ENCODE assay signal across 1 cellular context in the genomic region with DNA sequence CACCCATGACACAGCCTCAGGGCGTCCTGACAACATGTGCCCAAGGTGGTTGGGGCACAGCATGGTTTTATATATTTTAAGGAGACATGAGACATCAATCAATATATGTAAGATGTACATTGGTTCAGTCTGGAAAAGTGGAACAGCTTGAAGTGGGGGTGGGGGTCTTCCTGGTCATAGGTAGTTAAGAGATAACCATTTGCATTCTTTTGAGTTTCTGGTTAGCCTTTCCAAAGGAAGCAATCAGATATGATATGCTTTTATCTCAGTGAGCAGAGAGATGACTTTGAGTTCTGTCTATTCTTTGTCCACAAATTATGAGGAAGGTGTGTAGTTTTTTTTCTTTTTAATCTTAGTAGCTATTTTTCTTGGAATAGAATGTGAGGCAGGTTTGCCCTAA.
A peak's percentile ranks its signal among the peaks of the same experiment; 100 is the strongest.
TF ChIP-seq lines count a peak whose summit lies in the region.

No MANE protein-coding gene starts in this region.

TF ChIP-seq in K562, 482 proteins besides CTCF, POLR2A, EP300 and RAD21 (continued from another document and continues in another):
- TF ChIP-seq, protein P1, sequence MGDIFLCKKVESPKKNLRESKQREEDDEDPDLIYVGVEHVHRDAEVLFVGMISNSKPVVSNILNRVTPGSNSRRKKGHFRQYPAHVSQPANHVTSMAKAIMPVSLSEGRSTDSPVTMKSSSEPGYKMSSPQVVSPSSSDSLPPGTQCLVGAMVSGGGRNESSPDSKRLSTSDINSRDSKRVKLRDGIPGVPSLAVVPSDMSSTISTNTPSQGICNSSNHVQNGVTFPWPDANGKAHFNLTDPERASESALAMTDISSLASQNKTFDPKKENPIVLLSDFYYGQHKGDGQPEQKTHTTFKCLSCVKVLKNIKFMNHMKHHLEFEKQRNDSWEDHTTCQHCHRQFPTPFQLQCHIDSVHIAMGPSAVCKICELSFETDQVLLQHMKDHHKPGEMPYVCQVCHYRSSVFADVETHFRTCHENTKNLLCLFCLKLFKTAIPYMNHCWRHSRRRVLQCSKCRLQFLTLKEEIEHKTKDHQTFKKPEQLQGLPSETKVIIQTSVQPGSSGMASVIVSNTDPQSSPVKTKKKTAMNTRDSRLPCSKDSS (IDR thresholded peaks at IDR 0.05; ENCODE audit: low read depth, partially characterized antibody), result no peak
- TF ChIP-seq, protein P2, sequence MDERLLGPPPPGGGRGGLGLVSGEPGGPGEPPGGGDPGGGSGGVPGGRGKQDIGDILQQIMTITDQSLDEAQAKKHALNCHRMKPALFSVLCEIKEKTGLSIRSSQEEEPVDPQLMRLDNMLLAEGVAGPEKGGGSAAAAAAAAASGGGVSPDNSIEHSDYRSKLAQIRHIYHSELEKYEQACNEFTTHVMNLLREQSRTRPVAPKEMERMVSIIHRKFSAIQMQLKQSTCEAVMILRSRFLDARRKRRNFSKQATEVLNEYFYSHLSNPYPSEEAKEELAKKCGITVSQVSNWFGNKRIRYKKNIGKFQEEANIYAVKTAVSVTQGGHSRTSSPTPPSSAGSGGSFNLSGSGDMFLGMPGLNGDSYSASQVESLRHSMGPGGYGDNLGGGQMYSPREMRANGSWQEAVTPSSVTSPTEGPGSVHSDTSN (CRISPR knock-in tag; IDR thresholded peaks at IDR 0.05; ENCODE audit: low read depth), result no peak
- TF ChIP-seq, protein P2 (tag; conservative IDR thresholded peaks at IDR 0.05; ENCODE audit: low read depth), result no peak
- TF ChIP-seq MED1 (CRISPR knock-in tag; IDR thresholded peaks at IDR 0.05; ENCODE audit: borderline replicate concordance) (no peak), ZFP36 (IDR thresholded peaks at IDR 0.05; ENCODE audit: low read depth, low read length, partially characterized antibody) (no peak), TAL1 (IDR thresholded peaks at IDR 0.05) (peak; percentile 61; the same call in 1 of the 2 replicates), RBFOX2 (IDR thresholded peaks at IDR 0.05; ENCODE audit: low read depth, low read length) (no peak), HNRNPK (IDR thresholded peaks at IDR 0.05; ENCODE audit: low read depth, low read length, poor library complexity, severe bottlenecking) (no peak), ZNF140 (CRISPR knock-in tag; IDR thresholded peaks at IDR 0.05) (no peak), ZC3H11A (IDR thresholded peaks at IDR 0.05; ENCODE audit: low read depth, low read length) (no peak), FOXM1 (IDR thresholded peaks at IDR 0.05; ENCODE audit: low read depth) (no peak), FOXM1 (CRISPR knock-in tag; IDR thresholded peaks at IDR 0.05; ENCODE audit: low read depth) (no peak), JUNB (CRISPR knock-in tag; conservative IDR thresholded peaks at IDR 0.05) (no peak), MAFF (IDR thresholded peaks at IDR 0.05; ENCODE audit: low read length) (no peak; the same call in 1 of the 2 replicates), SUPT5H (IDR thresholded peaks at IDR 0.05) (no peak), ZNF41 (CRISPR knock-in tag; conservative IDR thresholded peaks at IDR 0.05) (no peak), ZNF699 (CRISPR knock-in tag; IDR thresholded peaks at IDR 0.05; ENCODE audit: insufficient replicate concordance) (no peak), TCF7 (IDR thresholded peaks at IDR 0.05; ENCODE audit: borderline replicate concordance) (no peak), TCF3 (CRISPR knock-in tag; IDR thresholded peaks at IDR 0.05) (peak; percentile 36; the same call in 1 of the 2 replicates), PCBP2 (IDR thresholded peaks at IDR 0.05; ENCODE audit: low read depth, low read length, poor library complexity, severe bottlenecking) (no peak)
- TF ChIP-seq, protein P3, sequence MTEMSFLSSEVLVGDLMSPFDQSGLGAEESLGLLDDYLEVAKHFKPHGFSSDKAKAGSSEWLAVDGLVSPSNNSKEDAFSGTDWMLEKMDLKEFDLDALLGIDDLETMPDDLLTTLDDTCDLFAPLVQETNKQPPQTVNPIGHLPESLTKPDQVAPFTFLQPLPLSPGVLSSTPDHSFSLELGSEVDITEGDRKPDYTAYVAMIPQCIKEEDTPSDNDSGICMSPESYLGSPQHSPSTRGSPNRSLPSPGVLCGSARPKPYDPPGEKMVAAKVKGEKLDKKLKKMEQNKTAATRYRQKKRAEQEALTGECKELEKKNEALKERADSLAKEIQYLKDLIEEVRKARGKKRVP (CRISPR knock-in tag; IDR thresholded peaks at IDR 0.05), result no peak
- TF ChIP-seq, protein P4, sequence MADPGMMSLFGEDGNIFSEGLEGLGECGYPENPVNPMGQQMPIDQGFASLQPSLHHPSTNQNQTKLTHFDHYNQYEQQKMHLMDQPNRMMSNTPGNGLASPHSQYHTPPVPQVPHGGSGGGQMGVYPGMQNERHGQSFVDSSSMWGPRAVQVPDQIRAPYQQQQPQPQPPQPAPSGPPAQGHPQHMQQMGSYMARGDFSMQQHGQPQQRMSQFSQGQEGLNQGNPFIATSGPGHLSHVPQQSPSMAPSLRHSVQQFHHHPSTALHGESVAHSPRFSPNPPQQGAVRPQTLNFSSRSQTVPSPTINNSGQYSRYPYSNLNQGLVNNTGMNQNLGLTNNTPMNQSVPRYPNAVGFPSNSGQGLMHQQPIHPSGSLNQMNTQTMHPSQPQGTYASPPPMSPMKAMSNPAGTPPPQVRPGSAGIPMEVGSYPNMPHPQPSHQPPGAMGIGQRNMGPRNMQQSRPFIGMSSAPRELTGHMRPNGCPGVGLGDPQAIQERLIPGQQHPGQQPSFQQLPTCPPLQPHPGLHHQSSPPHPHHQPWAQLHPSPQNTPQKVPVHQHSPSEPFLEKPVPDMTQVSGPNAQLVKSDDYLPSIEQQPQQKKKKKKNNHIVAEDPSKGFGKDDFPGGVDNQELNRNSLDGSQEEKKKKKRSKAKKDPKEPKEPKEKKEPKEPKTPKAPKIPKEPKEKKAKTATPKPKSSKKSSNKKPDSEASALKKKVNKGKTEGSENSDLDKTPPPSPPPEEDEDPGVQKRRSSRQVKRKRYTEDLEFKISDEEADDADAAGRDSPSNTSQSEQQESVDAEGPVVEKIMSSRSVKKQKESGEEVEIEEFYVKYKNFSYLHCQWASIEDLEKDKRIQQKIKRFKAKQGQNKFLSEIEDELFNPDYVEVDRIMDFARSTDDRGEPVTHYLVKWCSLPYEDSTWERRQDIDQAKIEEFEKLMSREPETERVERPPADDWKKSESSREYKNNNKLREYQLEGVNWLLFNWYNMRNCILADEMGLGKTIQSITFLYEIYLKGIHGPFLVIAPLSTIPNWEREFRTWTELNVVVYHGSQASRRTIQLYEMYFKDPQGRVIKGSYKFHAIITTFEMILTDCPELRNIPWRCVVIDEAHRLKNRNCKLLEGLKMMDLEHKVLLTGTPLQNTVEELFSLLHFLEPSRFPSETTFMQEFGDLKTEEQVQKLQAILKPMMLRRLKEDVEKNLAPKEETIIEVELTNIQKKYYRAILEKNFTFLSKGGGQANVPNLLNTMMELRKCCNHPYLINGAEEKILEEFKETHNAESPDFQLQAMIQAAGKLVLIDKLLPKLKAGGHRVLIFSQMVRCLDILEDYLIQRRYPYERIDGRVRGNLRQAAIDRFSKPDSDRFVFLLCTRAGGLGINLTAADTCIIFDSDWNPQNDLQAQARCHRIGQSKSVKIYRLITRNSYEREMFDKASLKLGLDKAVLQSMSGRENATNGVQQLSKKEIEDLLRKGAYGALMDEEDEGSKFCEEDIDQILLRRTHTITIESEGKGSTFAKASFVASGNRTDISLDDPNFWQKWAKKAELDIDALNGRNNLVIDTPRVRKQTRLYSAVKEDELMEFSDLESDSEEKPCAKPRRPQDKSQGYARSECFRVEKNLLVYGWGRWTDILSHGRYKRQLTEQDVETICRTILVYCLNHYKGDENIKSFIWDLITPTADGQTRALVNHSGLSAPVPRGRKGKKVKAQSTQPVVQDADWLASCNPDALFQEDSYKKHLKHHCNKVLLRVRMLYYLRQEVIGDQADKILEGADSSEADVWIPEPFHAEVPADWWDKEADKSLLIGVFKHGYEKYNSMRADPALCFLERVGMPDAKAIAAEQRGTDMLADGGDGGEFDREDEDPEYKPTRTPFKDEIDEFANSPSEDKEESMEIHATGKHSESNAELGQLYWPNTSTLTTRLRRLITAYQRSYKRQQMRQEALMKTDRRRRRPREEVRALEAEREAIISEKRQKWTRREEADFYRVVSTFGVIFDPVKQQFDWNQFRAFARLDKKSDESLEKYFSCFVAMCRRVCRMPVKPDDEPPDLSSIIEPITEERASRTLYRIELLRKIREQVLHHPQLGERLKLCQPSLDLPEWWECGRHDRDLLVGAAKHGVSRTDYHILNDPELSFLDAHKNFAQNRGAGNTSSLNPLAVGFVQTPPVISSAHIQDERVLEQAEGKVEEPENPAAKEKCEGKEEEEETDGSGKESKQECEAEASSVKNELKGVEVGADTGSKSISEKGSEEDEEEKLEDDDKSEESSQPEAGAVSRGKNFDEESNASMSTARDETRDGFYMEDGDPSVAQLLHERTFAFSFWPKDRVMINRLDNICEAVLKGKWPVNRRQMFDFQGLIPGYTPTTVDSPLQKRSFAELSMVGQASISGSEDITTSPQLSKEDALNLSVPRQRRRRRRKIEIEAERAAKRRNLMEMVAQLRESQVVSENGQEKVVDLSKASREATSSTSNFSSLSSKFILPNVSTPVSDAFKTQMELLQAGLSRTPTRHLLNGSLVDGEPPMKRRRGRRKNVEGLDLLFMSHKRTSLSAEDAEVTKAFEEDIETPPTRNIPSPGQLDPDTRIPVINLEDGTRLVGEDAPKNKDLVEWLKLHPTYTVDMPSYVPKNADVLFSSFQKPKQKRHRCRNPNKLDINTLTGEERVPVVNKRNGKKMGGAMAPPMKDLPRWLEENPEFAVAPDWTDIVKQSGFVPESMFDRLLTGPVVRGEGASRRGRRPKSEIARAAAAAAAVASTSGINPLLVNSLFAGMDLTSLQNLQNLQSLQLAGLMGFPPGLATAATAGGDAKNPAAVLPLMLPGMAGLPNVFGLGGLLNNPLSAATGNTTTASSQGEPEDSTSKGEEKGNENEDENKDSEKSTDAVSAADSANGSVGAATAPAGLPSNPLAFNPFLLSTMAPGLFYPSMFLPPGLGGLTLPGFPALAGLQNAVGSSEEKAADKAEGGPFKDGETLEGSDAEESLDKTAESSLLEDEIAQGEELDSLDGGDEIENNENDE (IDR thresholded peaks at IDR 0.05; ENCODE audit: low read depth, low read length), result no peak
- TF ChIP-seq, protein P5, sequence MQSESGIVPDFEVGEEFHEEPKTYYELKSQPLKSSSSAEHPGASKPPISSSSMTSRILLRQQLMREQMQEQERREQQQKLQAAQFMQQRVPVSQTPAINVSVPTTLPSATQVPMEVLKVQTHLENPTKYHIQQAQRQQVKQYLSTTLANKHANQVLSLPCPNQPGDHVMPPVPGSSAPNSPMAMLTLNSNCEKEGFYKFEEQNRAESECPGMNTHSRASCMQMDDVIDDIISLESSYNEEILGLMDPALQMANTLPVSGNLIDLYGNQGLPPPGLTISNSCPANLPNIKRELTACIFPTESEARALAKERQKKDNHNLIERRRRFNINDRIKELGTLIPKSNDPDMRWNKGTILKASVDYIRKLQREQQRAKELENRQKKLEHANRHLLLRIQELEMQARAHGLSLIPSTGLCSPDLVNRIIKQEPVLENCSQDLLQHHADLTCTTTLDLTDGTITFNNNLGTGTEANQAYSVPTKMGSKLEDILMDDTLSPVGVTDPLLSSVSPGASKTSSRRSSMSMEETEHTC (IDR thresholded peaks at IDR 0.05), result no peak
- TF ChIP-seq, protein P6, sequence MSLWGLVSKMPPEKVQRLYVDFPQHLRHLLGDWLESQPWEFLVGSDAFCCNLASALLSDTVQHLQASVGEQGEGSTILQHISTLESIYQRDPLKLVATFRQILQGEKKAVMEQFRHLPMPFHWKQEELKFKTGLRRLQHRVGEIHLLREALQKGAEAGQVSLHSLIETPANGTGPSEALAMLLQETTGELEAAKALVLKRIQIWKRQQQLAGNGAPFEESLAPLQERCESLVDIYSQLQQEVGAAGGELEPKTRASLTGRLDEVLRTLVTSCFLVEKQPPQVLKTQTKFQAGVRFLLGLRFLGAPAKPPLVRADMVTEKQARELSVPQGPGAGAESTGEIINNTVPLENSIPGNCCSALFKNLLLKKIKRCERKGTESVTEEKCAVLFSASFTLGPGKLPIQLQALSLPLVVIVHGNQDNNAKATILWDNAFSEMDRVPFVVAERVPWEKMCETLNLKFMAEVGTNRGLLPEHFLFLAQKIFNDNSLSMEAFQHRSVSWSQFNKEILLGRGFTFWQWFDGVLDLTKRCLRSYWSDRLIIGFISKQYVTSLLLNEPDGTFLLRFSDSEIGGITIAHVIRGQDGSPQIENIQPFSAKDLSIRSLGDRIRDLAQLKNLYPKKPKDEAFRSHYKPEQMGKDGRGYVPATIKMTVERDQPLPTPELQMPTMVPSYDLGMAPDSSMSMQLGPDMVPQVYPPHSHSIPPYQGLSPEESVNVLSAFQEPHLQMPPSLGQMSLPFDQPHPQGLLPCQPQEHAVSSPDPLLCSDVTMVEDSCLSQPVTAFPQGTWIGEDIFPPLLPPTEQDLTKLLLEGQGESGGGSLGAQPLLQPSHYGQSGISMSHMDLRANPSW (CRISPR knock-in tag; IDR thresholded peaks at IDR 0.05), result no peak
- TF ChIP-seq, protein P7, sequence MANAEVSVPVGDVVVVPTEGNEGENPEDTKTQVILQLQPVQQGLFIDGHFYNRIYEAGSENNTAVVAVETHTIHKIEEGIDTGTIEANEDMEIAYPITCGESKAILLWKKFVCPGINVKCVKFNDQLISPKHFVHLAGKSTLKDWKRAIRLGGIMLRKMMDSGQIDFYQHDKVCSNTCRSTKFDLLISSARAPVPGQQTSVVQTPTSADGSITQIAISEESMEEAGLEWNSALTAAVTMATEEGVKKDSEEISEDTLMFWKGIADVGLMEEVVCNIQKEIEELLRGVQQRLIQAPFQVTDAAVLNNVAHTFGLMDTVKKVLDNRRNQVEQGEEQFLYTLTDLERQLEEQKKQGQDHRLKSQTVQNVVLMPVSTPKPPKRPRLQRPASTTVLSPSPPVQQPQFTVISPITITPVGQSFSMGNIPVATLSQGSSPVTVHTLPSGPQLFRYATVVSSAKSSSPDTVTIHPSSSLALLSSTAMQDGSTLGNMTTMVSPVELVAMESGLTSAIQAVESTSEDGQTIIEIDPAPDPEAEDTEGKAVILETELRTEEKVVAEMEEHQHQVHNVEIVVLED (CRISPR knock-in tag; IDR thresholded peaks at IDR 0.05), result no peak
- TF ChIP-seq, protein P8, sequence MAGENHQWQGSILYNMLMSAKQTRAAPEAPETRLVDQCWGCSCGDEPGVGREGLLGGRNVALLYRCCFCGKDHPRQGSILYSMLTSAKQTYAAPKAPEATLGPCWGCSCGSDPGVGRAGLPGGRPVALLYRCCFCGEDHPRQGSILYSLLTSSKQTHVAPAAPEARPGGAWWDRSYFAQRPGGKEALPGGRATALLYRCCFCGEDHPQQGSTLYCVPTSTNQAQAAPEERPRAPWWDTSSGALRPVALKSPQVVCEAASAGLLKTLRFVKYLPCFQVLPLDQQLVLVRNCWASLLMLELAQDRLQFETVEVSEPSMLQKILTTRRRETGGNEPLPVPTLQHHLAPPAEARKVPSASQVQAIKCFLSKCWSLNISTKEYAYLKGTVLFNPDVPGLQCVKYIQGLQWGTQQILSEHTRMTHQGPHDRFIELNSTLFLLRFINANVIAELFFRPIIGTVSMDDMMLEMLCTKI (IDR thresholded peaks at IDR 0.05; ENCODE audit: partially characterized antibody), result no peak
